In the genomic region with DNA sequence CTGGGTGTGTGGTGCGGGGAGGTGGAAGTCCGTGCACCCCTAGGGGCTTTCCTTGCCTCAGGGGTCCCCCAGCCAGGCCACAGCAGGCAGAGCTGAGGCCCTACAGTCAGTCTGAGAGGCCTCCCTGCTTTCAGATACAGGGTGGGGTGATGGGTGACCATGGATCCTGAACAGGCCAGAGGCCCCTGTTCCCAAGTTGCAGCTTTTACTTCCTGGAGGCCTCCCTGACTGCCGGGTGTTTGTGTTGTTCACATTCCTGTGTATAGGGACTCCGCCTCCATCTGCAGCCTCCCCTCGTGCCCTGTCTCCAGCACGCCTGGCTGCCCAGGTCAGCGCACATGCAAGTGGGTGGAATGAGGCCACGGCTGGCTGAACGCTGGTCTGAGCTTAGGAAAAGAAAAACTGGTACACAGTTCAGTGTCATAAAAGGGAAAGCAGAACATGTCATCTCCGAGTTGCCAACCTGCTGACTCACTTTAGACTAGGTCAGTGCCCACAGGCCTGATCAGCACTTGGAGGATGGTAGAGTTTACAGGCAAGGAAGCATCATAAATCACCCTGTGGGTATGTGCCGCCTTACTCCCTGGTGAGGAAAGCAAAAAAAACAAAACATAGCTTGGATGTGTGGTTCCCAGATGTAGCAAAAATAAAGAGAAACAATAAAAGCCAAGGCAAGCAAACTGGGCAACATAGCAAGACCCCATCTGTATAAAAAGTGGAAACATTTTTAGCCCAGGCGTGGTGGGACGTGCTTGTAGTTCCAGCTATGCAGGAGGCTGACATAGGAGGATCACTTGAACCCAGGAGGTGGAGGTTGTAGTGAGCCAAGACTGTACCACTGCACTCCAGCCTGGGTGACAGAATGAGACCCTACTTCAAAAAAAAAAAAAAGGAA, we compare ENCODE assay signal across 10 cellular contexts. TPM values are rescaled to one million over a fixed set of nuclear protein-coding genes. Genes with fewer than 3 reads are reported as not detected.
DNase-seq lines count a peak whose midpoint lies in the region; ATAC-seq lines count a peak whose summit lies in the region.
"Had no signal": no experiment of that assay in that cellular context is flagged by ENCODE, and none has a peak within 500 bp of the region (broad histone marks: within the 10 kb centered on the region; RNA-seq: fewer than 3 reads in every experiment).

No MANE protein-coding gene starts in this region.

- H3K36me3 ChIP-seq in skeletal muscle satellite cell (ENCODE audit: insufficient read depth, low read length) = peaks cover 36% of the 10 kb centered on the region

- peaks cover 18% of the 10 kb centered on the region for H3K4me1 ChIP-seq in skeletal muscle satellite cell (ENCODE audit: control insufficient read depth, insufficient read depth, low read length)
- H3K4me1 ChIP-seq: right lobe of liver had no signal

- no peak overlapping the region for H3K4me3 ChIP-seq in skeletal muscle satellite cell (ENCODE audit: low read length)
- H3K4me3 ChIP-seq: right lobe of liver, SK-N-MC had no signal

- ATAC-seq in GM21390 (IDR thresholded peaks at IDR 0.05; ENCODE audit: unreplicated experiment) = peak; percentile 22

- peak; percentile 83 to 97 for DNase-seq in NOMO-1 (lab: John Stamatoyannopoulos, UW; ENCODE audit: unreplicated experiment in 2 of 2)
- peak; percentile 53 for DNase-seq in fibroblast of peridontal ligament (ENCODE audit: extremely low read depth)
- no peak for DNase-seq in effector CD8-positive, alpha-beta T cell (lab: John Stamatoyannopoulos, UW)
- DNase-seq in foreskin melanocyte = no peak
- DNase-seq in NCI-H146 treated with DMSO at 0.1 percent for 48 hours (lab: John Stamatoyannopoulos, UW; ENCODE audit: unreplicated experiment) = no peak
- DNase-seq in NCI-H2107 treated with DMSO at 0.1 percent for 48 hours (lab: John Stamatoyannopoulos, UW; ENCODE audit: unreplicated experiment) = no peak
- DNase-seq: right lobe of liver had no signal

- peak overlapping the region; percentile 57 for H3K9ac ChIP-seq in skeletal muscle satellite cell (ENCODE audit: low read depth, low read length)

- peak overlapping the region; percentile 48 for H3K4me2 ChIP-seq in skeletal muscle satellite cell (ENCODE audit: low read length)

- H3K9me3 ChIP-seq in skeletal muscle satellite cell (replicated peaks; ENCODE audit: low read length) = no peaks in the 10 kb centered on the region
- H3K9me3 ChIP-seq: right lobe of liver had no signal

- H3K27me3 ChIP-seq in skeletal muscle satellite cell (ENCODE audit: control insufficient read depth, insufficient read depth, low read length) = no peaks in the 10 kb centered on the region
- H3K27me3 ChIP-seq: right lobe of liver had no signal

RNA-seq across cellular contexts. Expression of a gene that starts 6.2 kb away (rescaled TPM):
- total RNA-seq in skeletal muscle satellite cell (2012; rRNA removed) = 13.1 and 20.8 TPM in 2 replicates

RNA-seq across cellular contexts. Expression of a gene that starts 13.0 kb away (rescaled TPM):
- 18.0 and 21.6 TPM in 2 replicates for total RNA-seq in skeletal muscle satellite cell (2012; rRNA removed)

RNA-seq across cellular contexts. Expression of a gene that starts 22.2 kb away (rescaled TPM):
- total RNA-seq in skeletal muscle satellite cell (2012; rRNA removed) = under 0.01 TPM in 1 of 2 replicates, not detected in the other

RNA-seq across cellular contexts. Expression of a gene that starts 52.6 kb away (rescaled TPM):
- total RNA-seq in skeletal muscle satellite cell (2012; rRNA removed) = 8.1 and 10.4 TPM in 2 replicates

RNA-seq across cellular contexts. Expression of a gene that starts 52.7 kb away (rescaled TPM):
- total RNA-seq in skeletal muscle satellite cell (2012; rRNA removed) = 40.4 and 42.8 TPM in 2 replicates

Comparison
In these comparisons a context has a peak if more than half of its experiments do, and no peak if none do; other contexts are left out.
1. DNase-seq: peak in NOMO-1 (2 of 2) and fibroblast of peridontal ligament (single experiment); none in effector CD8-positive, alpha-beta T cell (single experiment), foreskin melanocyte (single experiment), NCI-H146 treated with DMSO at 0.1 percent for 48 hours (single experiment) and NCI-H2107 treated with DMSO at 0.1 percent for 48 hours (single experiment).